8 cellular contexts compared by ENCODE assay signal in the genomic region with DNA sequence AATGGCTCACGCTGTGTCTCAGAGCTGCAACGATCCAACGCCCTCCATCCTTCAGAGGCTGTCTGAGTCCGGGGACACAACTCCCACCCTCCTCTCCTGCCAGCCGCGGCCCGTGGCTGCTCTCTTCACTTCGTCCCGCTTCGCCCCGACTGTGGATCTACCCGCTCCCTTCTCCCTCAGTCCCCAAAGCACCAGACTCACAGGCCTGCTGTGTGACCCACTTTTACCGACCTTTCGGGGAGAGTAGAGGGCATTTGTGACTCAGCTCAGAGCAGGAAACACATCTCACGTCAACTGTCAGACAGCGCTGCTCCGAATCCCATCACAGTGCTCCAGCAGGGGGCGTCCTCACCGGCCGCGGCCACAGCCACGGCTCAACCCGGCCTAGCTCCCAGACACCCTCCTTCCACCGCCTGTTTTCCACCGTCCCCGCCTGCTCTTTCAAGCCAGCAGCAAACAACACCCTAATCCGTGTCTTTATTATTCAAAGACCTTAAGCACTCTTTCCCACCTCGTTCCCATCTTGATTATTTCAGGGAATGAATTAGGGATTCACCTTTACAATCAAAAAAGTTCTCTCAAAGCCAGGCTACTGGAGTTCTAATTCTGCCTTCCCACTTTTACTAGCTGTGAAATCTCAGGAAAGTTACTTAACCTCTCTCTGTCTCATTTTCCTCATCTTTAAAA. TPM values are rescaled to one million over a fixed set of nuclear protein-coding genes. Genes with fewer than 3 reads are reported as not detected.
DNase-seq lines count a peak whose midpoint lies in the region; ATAC-seq and TF ChIP-seq lines count a peak whose summit lies in the region.

No MANE protein-coding gene starts in this region.

- H3K27me3 ChIP-seq in PC-9 (ENCODE audit: insufficient read depth, low read depth), result no peaks in the 10 kb centered on the region
- no peaks in the 10 kb centered on the region for H3K27me3 ChIP-seq in naive thymus-derived CD4-positive, alpha-beta T cell (ENCODE audit: control insufficient read depth in 2 of 2, insufficient read depth in 2 of 2, low read length in 2 of 2)

- DNase-seq in PC-9, result peak; percentile 62 to 78
- DNase-seq in activated T-cell treated with anti-CD3 and anti-CD28 coated beads, Interleukin-2, amount 50 U/mL, for 48 hours, result peak; percentile 91 to 95
- peak; percentile 58 for DNase-seq in fibroblast of gingiva (ENCODE audit: low read depth)
- DNase-seq in naive thymus-derived CD4-positive, alpha-beta T cell, result peak; percentile 41 to 86 (median 62)
- DNase-seq in stimulated activated CD8-positive, alpha-beta memory T cell treated with anti-CD3 and anti-CD28 coated beads, Interleukin-7, amount 100 ng/mL, for 24 hours (ENCODE audit: low read depth), result peak; percentile 76
- no peak for DNase-seq in NCI-H1417 treated with DMSO at 0.1 percent for 48 hours (lab: John Stamatoyannopoulos, UW)

- peaks cover 0 to 10% (median 7%) of the 10 kb centered on the region in 5 donors for H3K27me3 Mint-ChIP-seq in naive thymus-derived CD4-positive, alpha-beta T cell

- peak overlapping the region; percentile 4 to 93 (median 72) for H3K27ac Mint-ChIP-seq in naive thymus-derived CD4-positive, alpha-beta T cell

- H3K9me3 ChIP-seq in PC-9 (ENCODE audit: insufficient read depth, low read depth), result no peaks in the 10 kb centered on the region
- H3K9me3 ChIP-seq in naive thymus-derived CD4-positive, alpha-beta T cell (ENCODE audit: control insufficient read depth in 2 of 3, low read length in 3 of 3), result no peaks in the 10 kb centered on the region

- no peaks in the 10 kb centered on the region for H3K9me2 ChIP-seq in PC-9 (ENCODE audit: insufficient read depth)

- H3K4me3 Mint-ChIP-seq in naive thymus-derived CD4-positive, alpha-beta T cell, result peak overlapping the region; percentile 77 to 94 (median 88)

- H3K36me3 Mint-ChIP-seq in naive thymus-derived CD4-positive, alpha-beta T cell, result peaks cover 0 to 1% (median 0%) of the 10 kb centered on the region in 5 donors

- POLR2A ChIA-PET in PC-9 (lab: Charles Lee; ENCODE audit: unreplicated experiment), result no interaction called here
- POLR2A ChIA-PET in naive thymus-derived CD4-positive, alpha-beta T cell (lab: Charles Lee), result interaction anchor here (0.6 kb wide), 2 partner anchors 12 to 1605 kb away, joined by 3 read pairs; no protein-coding TSS in a partner anchor

- peaks cover 29% of the 10 kb centered on the region for H3K4me1 ChIP-seq in PC-9 (replicated peaks; ENCODE audit: insufficient read depth)
- H3K4me1 ChIP-seq in naive thymus-derived CD4-positive, alpha-beta T cell (ENCODE audit: control insufficient read depth in 2 of 2, insufficient read depth in 2 of 2, low read length in 2 of 2), result no peaks in the 10 kb centered on the region

- CTCF ChIA-PET in PC-9 (lab: Charles Lee), result interaction anchor here (0.7 to 1.9 kb wide), 10 partner anchors 9 to 125 kb away, joined by 3 to 12 read pairs (median 4); no protein-coding TSS in a partner anchor
- CTCF ChIA-PET in naive thymus-derived CD4-positive, alpha-beta T cell (lab: Charles Lee), result interaction anchor here (0.7 to 2.1 kb wide), 11 partner anchors 9 to 179 kb away, joined by 3 to 21 read pairs (median 3); no protein-coding TSS in a partner anchor

- H3K4me1 Mint-ChIP-seq in naive thymus-derived CD4-positive, alpha-beta T cell, result peaks cover 6 to 27% (median 15%) of the 10 kb centered on the region in 7 donors

- H4K20me1 ChIP-seq in PC-9 (ENCODE audit: insufficient read depth), result no peaks in the 10 kb centered on the region

- H3K79me2 ChIP-seq in PC-9 (ENCODE audit: low read depth), result no peaks in the 10 kb centered on the region

- no peak overlapping the region for H2AFZ ChIP-seq in PC-9

- intact Hi-C loops in PC-9 (cut with micrococcal nuclease; ENCODE audit: unreplicated experiment), result loop anchor here (2.0 kb wide), 1 partner anchor 21 kb away; no protein-coding TSS in a partner anchor
- intact Hi-C loops in naive thymus-derived CD4-positive, alpha-beta T cell (cut with micrococcal nuclease), result loop anchor here in 1 of 2 donors (2.0 kb wide), 1 partner anchor 79 kb away; no protein-coding TSS in a partner anchor

- H3K36me3 ChIP-seq in PC-9 (ENCODE audit: low read depth), result no peaks in the 10 kb centered on the region
- H3K36me3 ChIP-seq in naive thymus-derived CD4-positive, alpha-beta T cell (ENCODE audit: control insufficient read depth in 2 of 3, insufficient read depth in 3 of 3, low read length in 3 of 3), result no peaks in the 10 kb centered on the region

- peaks cover 17% of the 10 kb centered on the region; the same call in 1 of the 2 replicates for H3F3A ChIP-seq in PC-9 (ENCODE audit: insufficient read depth, low read depth)

- BruUV-seq in PC-9 (replicated peaks; lab: Mats Ljungman, UMichigan), result no TSS peak

- peak; percentile 84 for ATAC-seq in HG03175 (IDR thresholded peaks at IDR 0.05; ENCODE audit: unreplicated experiment)
- peak; percentile 97 for ATAC-seq in naive thymus-derived CD4-positive, alpha-beta T cell

- TF ChIP-seq CTCF in GM12875 (IDR thresholded peaks at IDR 0.05; ENCODE audit: borderline replicate concordance, insufficient read depth, low read depth, low read length), result peak; percentile 96
- TF ChIP-seq CTCF in PC-9 (conservative IDR thresholded peaks at IDR 0.05), result peak; percentile 82

- H3K4me2 ChIP-seq in PC-9, result peak overlapping the region; percentile 24

- no peak overlapping the region for H3K4me3 ChIP-seq in GM12875 (ENCODE audit: low read depth, low read length)
- no peak overlapping the region for H3K4me3 ChIP-seq in PC-9
- H3K4me3 ChIP-seq in naive thymus-derived CD4-positive, alpha-beta T cell (ENCODE audit: low read length), result peak overlapping the region; percentile 24

- H3K9me3 Mint-ChIP-seq in naive thymus-derived CD4-positive, alpha-beta T cell, result no peaks in the 10 kb centered on the region

- no peak overlapping the region for H3K27ac ChIP-seq in PC-9
- no peak overlapping the region for H3K27ac ChIP-seq in naive thymus-derived CD4-positive, alpha-beta T cell (ENCODE audit: low read depth, low read length)

RNA-seq across cellular contexts. Expression of gene AQP2, which starts 5.0 kb away (rescaled TPM):
- not detected in 2 replicates for total RNA-seq in PC-9 (2021)
- not detected for total RNA-seq in naive thymus-derived CD4-positive, alpha-beta T cell
- polyA plus RNA-seq in naive thymus-derived CD4-positive, alpha-beta T cell, result not detected

RNA-seq across cellular contexts. Expression of gene AQP5, which starts 16.1 kb away (rescaled TPM):
- 0.31 and 0.45 TPM in 2 replicates for total RNA-seq in PC-9 (2021)
- total RNA-seq in naive thymus-derived CD4-positive, alpha-beta T cell, result not detected
- polyA plus RNA-seq in naive thymus-derived CD4-positive, alpha-beta T cell, result not detected

RNA-seq across cellular contexts. Expression of gene AQP6, which starts 27.2 kb away (rescaled TPM):
- not detected in 2 replicates for total RNA-seq in PC-9 (2021)
- total RNA-seq in naive thymus-derived CD4-positive, alpha-beta T cell, result not detected
- polyA plus RNA-seq in naive thymus-derived CD4-positive, alpha-beta T cell, result not detected

RNA-seq across cellular contexts. Expression of gene FAIM2, which starts 41.8 kb away (rescaled TPM):
- not detected in 2 replicates for total RNA-seq in PC-9 (2021)
- total RNA-seq in naive thymus-derived CD4-positive, alpha-beta T cell, result under 1 TPM in 2 of 5 experiments, not detected in 3; 0.22 to 0.85 TPM
- polyA plus RNA-seq in naive thymus-derived CD4-positive, alpha-beta T cell, result not detected
